8 cellular contexts compared by ENCODE assay signal in genomic region chr20:51563597-51564332, GRCh38. TPM values are rescaled to one million over a fixed set of nuclear protein-coding genes. Genes with fewer than 3 reads are reported as not detected.
DNase-seq lines count a peak whose midpoint lies in the region; ATAC-seq and TF ChIP-seq lines count a peak whose summit lies in the region.

No MANE protein-coding gene starts in this region.

- no peaks in the 10 kb centered on the region for H3K36me3 ChIP-seq in endodermal cell (ENCODE audit: control insufficient read depth, insufficient read depth, low read length)
- no peaks in the 10 kb centered on the region for H3K36me3 ChIP-seq in mesendoderm (ENCODE audit: control insufficient read depth, insufficient read depth, low read length)

- no peak overlapping the region for H3K23ac ChIP-seq in mesendoderm (ENCODE audit: low read length)

- TF ChIP-seq CTCF in endodermal cell (conservative IDR thresholded peaks at IDR 0.05): peak; percentile 52
- TF ChIP-seq CTCF in type B pancreatic cell (conservative IDR thresholded peaks at IDR 0.05): peak; percentile 47

- H3K9ac ChIP-seq in endodermal cell (ENCODE audit: extremely low read depth, low read length, poor library complexity, severe bottlenecking): no peak overlapping the region
- H3K9ac ChIP-seq in mesendoderm (ENCODE audit: low read length): no peak overlapping the region

- no peak overlapping the region for H3K18ac ChIP-seq in mesendoderm (ENCODE audit: low read length)

- H3K9me3 ChIP-seq in endodermal cell (ENCODE audit: control insufficient read depth, low read length): no peaks in the 10 kb centered on the region

- ATAC-seq in GM21825 (IDR thresholded peaks at IDR 0.05; ENCODE audit: unreplicated experiment) (no peak), GM21737 (IDR thresholded peaks at IDR 0.05; ENCODE audit: unreplicated experiment) (no peak)

- H3K9me3 Mint-ChIP-seq in activated CD4-positive, alpha-beta T cell treated with anti-CD3 and anti-CD28 coated beads, Interleukin-2, amount 10 ng/mL, durations not matched to agents 24 days and 14 days: no peaks in the 10 kb centered on the region
- H3K9me3 Mint-ChIP-seq in endodermal cell: no peaks in the 10 kb centered on the region
- no peaks in the 10 kb centered on the region for H3K9me3 Mint-ChIP-seq in type B pancreatic cell

- no peak overlapping the region for H2BK15ac ChIP-seq in mesendoderm (replicated peaks; ENCODE audit: low read depth)

- intact Hi-C loops in activated CD4-positive, alpha-beta T cell treated with anti-CD3 and anti-CD28 coated beads, Interleukin-2, amount 10 ng/mL, durations not matched to agents 24 days and 14 days (cut with micrococcal nuclease): loop anchor here (2.0 kb wide), 1 partner anchor 21 kb away; the partner anchor contains the start of gene NFATC2

- peaks cover 67% of the 10 kb centered on the region for H3K27me3 Mint-ChIP-seq in activated CD4-positive, alpha-beta T cell treated with anti-CD3 and anti-CD28 coated beads, Interleukin-2, amount 10 ng/mL, durations not matched to agents 24 days and 14 days
- H3K27me3 Mint-ChIP-seq in endodermal cell (ENCODE audit: insufficient read depth) (peaks cover 66% of the 10 kb centered on the region), type B pancreatic cell (peaks cover 70% of the 10 kb centered on the region)

- no peak overlapping the region for H3K56ac ChIP-seq in mesendoderm (ENCODE audit: low read length)

- H2AK5ac ChIP-seq in mesendoderm (ENCODE audit: low read length): no peak overlapping the region

- no peaks in the 10 kb centered on the region for H3K36me3 Mint-ChIP-seq in activated CD4-positive, alpha-beta T cell treated with anti-CD3 and anti-CD28 coated beads, Interleukin-2, amount 10 ng/mL, durations not matched to agents 24 days and 14 days (ENCODE audit: low read depth)
- no peaks in the 10 kb centered on the region for H3K36me3 Mint-ChIP-seq in endodermal cell (ENCODE audit: low read depth)
- no peaks in the 10 kb centered on the region for H3K36me3 Mint-ChIP-seq in type B pancreatic cell

- H3K27me3 ChIP-seq in endodermal cell (ENCODE audit: control insufficient read depth, insufficient read depth, low read length, poor library complexity, severe bottlenecking) (peaks cover 46% of the 10 kb centered on the region), mesendoderm (ENCODE audit: insufficient read depth, low read length, poor library complexity) (peaks cover 13% of the 10 kb centered on the region)

- no peaks in the 10 kb centered on the region for H3K79me2 ChIP-seq in mesendoderm (ENCODE audit: control insufficient read depth, insufficient read depth, low read length)

- DNase-seq in activated CD4-positive, alpha-beta T cell treated with anti-CD3 and anti-CD28 coated beads for 4 hours: peak; percentile 15 to 31
- DNase-seq in activated CD4-positive, alpha-beta T cell treated with anti-CD3 and anti-CD28 coated beads, Interleukin-2, amount 10 ng/mL, durations not matched to agents 24 days and 14 days: no peak
- DNase-seq in SHP77 treated with DMSO at 0.1 percent for 48 hours (lab: John Stamatoyannopoulos, UW) (peak; percentile 15), endodermal cell (peak; percentile 88), mesendoderm (peak; percentile 83), type B pancreatic cell (ENCODE audit: extremely low spot score, unreplicated experiment) (no peak)

- no peaks in the 10 kb centered on the region for H3K79me1 ChIP-seq in mesendoderm (ENCODE audit: low read length)

- peaks cover 6% of the 10 kb centered on the region for H3K4me1 ChIP-seq in endodermal cell (ENCODE audit: control insufficient read depth, insufficient read depth, low read length)
- H3K4me1 ChIP-seq in mesendoderm (ENCODE audit: control insufficient read depth, low read depth, low read length): peaks cover 5% of the 10 kb centered on the region

- no peak overlapping the region for H4K5ac ChIP-seq in mesendoderm (ENCODE audit: low read length)

- peaks cover 21% of the 10 kb centered on the region for H3K4me1 Mint-ChIP-seq in activated CD4-positive, alpha-beta T cell treated with anti-CD3 and anti-CD28 coated beads, Interleukin-2, amount 10 ng/mL, durations not matched to agents 24 days and 14 days
- H3K4me1 Mint-ChIP-seq in endodermal cell: peaks cover 21% of the 10 kb centered on the region
- peaks cover 29% of the 10 kb centered on the region for H3K4me1 Mint-ChIP-seq in type B pancreatic cell (ENCODE audit: unreplicated experiment)

- no peak overlapping the region for H3K27ac ChIP-seq in endodermal cell (ENCODE audit: low read depth, low read length)
- H3K27ac ChIP-seq in mesendoderm (ENCODE audit: low read depth, low read length): no peak overlapping the region

- H2BK5ac ChIP-seq in mesendoderm (ENCODE audit: low read length): no peak overlapping the region

- no peak overlapping the region for H3K4me3 Mint-ChIP-seq in activated CD4-positive, alpha-beta T cell treated with anti-CD3 and anti-CD28 coated beads, Interleukin-2, amount 10 ng/mL, durations not matched to agents 24 days and 14 days
- H3K4me3 Mint-ChIP-seq in endodermal cell (no peak overlapping the region), type B pancreatic cell (peak overlapping the region; percentile 84)

- no peak overlapping the region for H3K4ac ChIP-seq in mesendoderm (ENCODE audit: low read depth, low read length)

- 41 to 50% methylated on average over 10 to 15 of the region's 15 CpGs for WGBS in endodermal cell (ENCODE audit: insufficient coverage in 1 of 2, insufficient read length in 1 of 2), 2 experiments
- WGBS in mesendoderm (ENCODE audit: extremely low coverage, insufficient coverage, low lambda C conversion rate): no CpG with 5 or more reads among the region's 15 CpGs

- peak overlapping the region; percentile 84 for H3K4me3 ChIP-seq in endodermal cell (ENCODE audit: low read length)
- no peak overlapping the region for H3K4me3 ChIP-seq in mesendoderm (ENCODE audit: low read length)

- no peak overlapping the region for H3K4me2 ChIP-seq in mesendoderm (ENCODE audit: low read length)

- no peak overlapping the region for H3K27ac Mint-ChIP-seq in activated CD4-positive, alpha-beta T cell treated with anti-CD3 and anti-CD28 coated beads, Interleukin-2, amount 10 ng/mL, durations not matched to agents 24 days and 14 days
- H3K27ac Mint-ChIP-seq in endodermal cell: no peak overlapping the region
- H3K27ac Mint-ChIP-seq in type B pancreatic cell: peak overlapping the region; percentile 50

- no peak overlapping the region for H2BK120ac ChIP-seq in mesendoderm (ENCODE audit: low read depth, low read length)

- no peak overlapping the region for H4K8ac ChIP-seq in mesendoderm (ENCODE audit: low read depth, low read length)

RNA-seq across cellular contexts. Expression of gene NFATC2, which starts 21.2 kb away (rescaled TPM):
- 65.0 and 66.4 TPM in 2 replicates for total RNA-seq in activated CD4-positive, alpha-beta T cell treated with anti-CD3 and anti-CD28 coated beads, Interleukin-2, amount 10 ng/mL, durations not matched to agents 24 days and 14 days
- total RNA-seq in endodermal cell (1 to 10 TPM; 1.5 to 2.1 TPM), type B pancreatic cell (ENCODE audit: low replicate concordance) (4.8 and 9.5 TPM in 2 replicates)
- 1.2 TPM for polyA plus RNA-seq in endodermal cell (2013, experiment 1 of 2)
- 0.87 TPM for polyA plus RNA-seq in endodermal cell (2013, experiment 2 of 2)
- polyA plus RNA-seq in mesendoderm (2013, experiment 1 of 2): 0.28 TPM
- 0.29 TPM for polyA plus RNA-seq in mesendoderm (2013, experiment 2 of 2)

Comparison
In these comparisons a context has a peak if more than half of its experiments do, and no peak if none do; other contexts are left out.
1. DNase-seq: peak in activated CD4-positive, alpha-beta T cell treated with anti-CD3 and anti-CD28 coated beads for 4 hours (2 of 2), SHP77 treated with DMSO at 0.1 percent for 48 hours (single experiment), endodermal cell (single experiment) and mesendoderm (single experiment); none in activated CD4-positive, alpha-beta T cell treated with anti-CD3 and anti-CD28 coated beads, Interleukin-2, amount 10 ng/mL, durations not matched to agents 24 days and 14 days (single experiment) and type B pancreatic cell (single experiment).